Comparison of ENCODE assay signal across 13 cellular contexts in genomic region chr3:188832961-188833615, GRCh38.
DNase-seq lines count a peak whose midpoint lies in the region; ATAC-seq and TF ChIP-seq lines count a peak whose summit lies in the region.
"Had no signal": no experiment of that assay in that cellular context is flagged by ENCODE, and none has a peak within 500 bp of the region (broad histone marks: within the 10 kb centered on the region; RNA-seq: fewer than 3 reads in every experiment).

No MANE protein-coding gene starts in this region.

- H3K4me3 Mint-ChIP-seq in GM23338 (no peak overlapping the region), WTC11 (no peak overlapping the region)
- no peak overlapping the region for H3K4me3 Mint-ChIP-seq in stimulated activated naive B cell treated with anti-CD40 and anti-IgM and Interleukin-4, amounts not matched to agents 10 μg/mL and 1 μg/mL and 100 μg/mL, for 72 hours
- H3K4me3 Mint-ChIP-seq: CD4-positive, alpha-beta T cell had no signal

- no peaks in the 10 kb centered on the region for H3K79me2 ChIP-seq in GM23338 (replicated peaks; ENCODE audit: insufficient read depth)
- H3K79me2 ChIP-seq: parathyroid adenoma had no signal

- no peaks in the 10 kb centered on the region for H3K9me3 Mint-ChIP-seq in GM23338
- no peaks in the 10 kb centered on the region for H3K9me3 Mint-ChIP-seq in WTC11
- H3K9me3 Mint-ChIP-seq in stimulated activated naive B cell treated with anti-CD40 and anti-IgM and Interleukin-4, amounts not matched to agents 10 μg/mL and 1 μg/mL and 100 μg/mL, for 72 hours: no peaks in the 10 kb centered on the region
- H3K9me3 Mint-ChIP-seq: CD4-positive, alpha-beta T cell had no signal

- peaks cover 9% of the 10 kb centered on the region; the same call in 2 of the 3 replicates for H3K4me1 Mint-ChIP-seq in GM23338
- no peaks in the 10 kb centered on the region for H3K4me1 Mint-ChIP-seq in WTC11
- H3K4me1 Mint-ChIP-seq in stimulated activated naive B cell treated with anti-CD40 and anti-IgM and Interleukin-4, amounts not matched to agents 10 μg/mL and 1 μg/mL and 100 μg/mL, for 72 hours: peaks cover 2 to 4% of the 10 kb centered on the region in 2 donors

- CTCF ChIA-PET in WTC11 (lab: Charles Lee): interaction anchor here (0.8 to 3.1 kb wide), 2 partner anchors 1093 to 1094 kb away, joined by 4 to 11 read pairs; no protein-coding TSS in a partner anchor

- TF ChIP-seq CTCF in GM23338 (conservative IDR thresholded peaks at IDR 0.05; ENCODE audit: low read depth in 2 of 2): no peak
- TF ChIP-seq CTCF in WTC11 (IDR thresholded peaks at IDR 0.05): no peak
- peak; percentile 67 for TF ChIP-seq CTCF in foreskin keratinocyte (conservative IDR thresholded peaks at IDR 0.05)

- H3K4me3 ChIP-seq in GM23338: no peak overlapping the region
- H3K4me3 ChIP-seq: mucosa of descending colon had no signal

- ATAC-seq in GM23338 (peak; percentile 31; the same call in 2 of the 3 replicates), WTC11 (peak; percentile 59), foreskin keratinocyte (peak; percentile 86), left colon (no peak)
- no peak for ATAC-seq in stimulated activated naive B cell treated with anti-CD40 and anti-IgM and Interleukin-4, amounts not matched to agents 10 μg/mL and 1 μg/mL and 100 μg/mL, for 72 hours (replicated peaks)
- ATAC-seq: mucosa of descending colon had no signal

- H3K27me3 ChIP-seq in GM23338 (ENCODE audit: insufficient read depth): no peaks in the 10 kb centered on the region
- no peaks in the 10 kb centered on the region for H3K27me3 ChIP-seq in foreskin keratinocyte
- H3K27me3 ChIP-seq: brain microvascular endothelial cell had no signal

- H3K9me2 ChIP-seq in GM23338 (ENCODE audit: insufficient read depth): no peaks in the 10 kb centered on the region

- H3K36me3 Mint-ChIP-seq in GM23338 (ENCODE audit: low read depth) (no peaks in the 10 kb centered on the region), WTC11 (no peaks in the 10 kb centered on the region)
- peaks cover 3 to 5% of the 10 kb centered on the region in 2 donors for H3K36me3 Mint-ChIP-seq in stimulated activated naive B cell treated with anti-CD40 and anti-IgM and Interleukin-4, amounts not matched to agents 10 μg/mL and 1 μg/mL and 100 μg/mL, for 72 hours

- no peaks in the 10 kb centered on the region for H3K4me1 ChIP-seq in GM23338 (ENCODE audit: insufficient read depth)
- peaks cover 10% of the 10 kb centered on the region for H3K4me1 ChIP-seq in foreskin keratinocyte
- H3K4me1 ChIP-seq: parathyroid adenoma had no signal

- DNase-seq in GM23338 (ENCODE audit: low spot score) (peak; percentile 48), WTC11 (ENCODE audit: low spot score) (no peak), foreskin keratinocyte (peak; percentile 97 to 99), germinal center (ENCODE audit: low spot score) (no peak), left colon (no peak)
- no peak for DNase-seq in stimulated activated naive B cell treated with anti-CD40 and anti-IgM and Interleukin-4, amounts not matched to agents 10 μg/mL and 1 μg/mL and 100 μg/mL, for 72 hours
- DNase-seq in activated CD8-positive, alpha-beta memory T cell treated with anti-CD3 and anti-CD28 coated beads, Interleukin-2, amount 50 U/mL, for 48 hours: no peak
- DNase-seq: activated CD8-positive, alpha-beta memory T cell treated with anti-CD3 and anti-CD28 coated beads for 24 hours; brain microvascular endothelial cell; CD4-positive, alpha-beta T cell; MM.1S; mucosa of descending colon had no signal

- POLR2A ChIA-PET in WTC11 (lab: Charles Lee): interaction anchor here (0.5 kb wide), 1 partner anchor 1088 kb away, joined by 3 read pairs; the partner anchor contains the start of gene BCL6

- no peak overlapping the region for H3K27ac ChIP-seq in GM23338 (ENCODE audit: low read depth)
- H3K27ac ChIP-seq in foreskin keratinocyte: no peak overlapping the region
- H3K27ac ChIP-seq: brain microvascular endothelial cell, parathyroid adenoma had no signal

- H3F3A ChIP-seq in GM23338 (replicated peaks; ENCODE audit: low read depth): no peaks in the 10 kb centered on the region

- no peaks in the 10 kb centered on the region for H3K36me3 ChIP-seq in GM23338 (ENCODE audit: insufficient read depth)
- H3K36me3 ChIP-seq: brain microvascular endothelial cell had no signal

- no peak overlapping the region for H3K4me2 ChIP-seq in GM23338

- no peaks in the 10 kb centered on the region for H3K27me3 Mint-ChIP-seq in GM23338 (ENCODE audit: insufficient read depth, low read depth, poor library complexity)
- no peaks in the 10 kb centered on the region for H3K27me3 Mint-ChIP-seq in WTC11 (ENCODE audit: low read depth)
- no peaks in the 10 kb centered on the region for H3K27me3 Mint-ChIP-seq in stimulated activated naive B cell treated with anti-CD40 and anti-IgM and Interleukin-4, amounts not matched to agents 10 μg/mL and 1 μg/mL and 100 μg/mL, for 72 hours
- H3K27me3 Mint-ChIP-seq: CD4-positive, alpha-beta T cell had no signal

- intact Hi-C loops in left colon (cut with DNase I, micrococcal nuclease): no loop called here

- H4K20me1 ChIP-seq in GM23338 (replicated peaks; ENCODE audit: insufficient read depth): no peaks in the 10 kb centered on the region

- H3K27ac Mint-ChIP-seq in GM23338 (no peak overlapping the region), WTC11 (no peak overlapping the region; the same call in 1 of the 2 replicates)
- peak overlapping the region; percentile 20 for H3K27ac Mint-ChIP-seq in stimulated activated naive B cell treated with anti-CD40 and anti-IgM and Interleukin-4, amounts not matched to agents 10 μg/mL and 1 μg/mL and 100 μg/mL, for 72 hours
- H3K27ac Mint-ChIP-seq: CD4-positive, alpha-beta T cell had no signal

- no peak overlapping the region for H2AFZ ChIP-seq in GM23338
- H2AFZ ChIP-seq: parathyroid adenoma had no signal

TF ChIP-seq in GM23338, 12 proteins besides CTCF, POLR2A, EP300 and RAD21 (continues in another document):
- no peak for TF ChIP-seq EZH2phosphoT487 (IDR thresholded peaks at IDR 0.05; ENCODE audit: unreplicated experiment)

TF ChIP-seq in WTC11, 78 proteins besides CTCF, POLR2A, EP300 and RAD21:
- TF ChIP-seq KAT7 (CRISPR knock-in tag; IDR thresholded peaks at IDR 0.05; ENCODE audit: borderline replicate concordance) (no peak), JAZF1 (CRISPR knock-in tag; IDR thresholded peaks at IDR 0.05) (no peak), SMAD4 (CRISPR knock-in tag; IDR thresholded peaks at IDR 0.05) (no peak), E2F5 (CRISPR knock-in tag; IDR thresholded peaks at IDR 0.05) (no peak), E2F4 (CRISPR knock-in tag; IDR thresholded peaks at IDR 0.05; ENCODE audit: borderline replicate concordance, low read depth) (no peak), SOX15 (CRISPR knock-in tag; IDR thresholded peaks at IDR 0.05) (no peak), PRRX2 (CRISPR knock-in tag; IDR thresholded peaks at IDR 0.05) (no peak), NFATC4 (CRISPR knock-in tag; IDR thresholded peaks at IDR 0.05) (no peak)
- TF ChIP-seq, protein P1, sequence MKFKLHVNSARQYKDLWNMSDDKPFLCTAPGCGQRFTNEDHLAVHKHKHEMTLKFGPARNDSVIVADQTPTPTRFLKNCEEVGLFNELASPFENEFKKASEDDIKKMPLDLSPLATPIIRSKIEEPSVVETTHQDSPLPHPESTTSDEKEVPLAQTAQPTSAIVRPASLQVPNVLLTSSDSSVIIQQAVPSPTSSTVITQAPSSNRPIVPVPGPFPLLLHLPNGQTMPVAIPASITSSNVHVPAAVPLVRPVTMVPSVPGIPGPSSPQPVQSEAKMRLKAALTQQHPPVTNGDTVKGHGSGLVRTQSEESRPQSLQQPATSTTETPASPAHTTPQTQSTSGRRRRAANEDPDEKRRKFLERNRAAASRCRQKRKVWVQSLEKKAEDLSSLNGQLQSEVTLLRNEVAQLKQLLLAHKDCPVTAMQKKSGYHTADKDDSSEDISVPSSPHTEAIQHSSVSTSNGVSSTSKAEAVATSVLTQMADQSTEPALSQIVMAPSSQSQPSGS (CRISPR knock-in tag; IDR thresholded peaks at IDR 0.05; ENCODE audit: borderline replicate concordance, low read depth): no peak
- TF ChIP-seq, protein P2, sequence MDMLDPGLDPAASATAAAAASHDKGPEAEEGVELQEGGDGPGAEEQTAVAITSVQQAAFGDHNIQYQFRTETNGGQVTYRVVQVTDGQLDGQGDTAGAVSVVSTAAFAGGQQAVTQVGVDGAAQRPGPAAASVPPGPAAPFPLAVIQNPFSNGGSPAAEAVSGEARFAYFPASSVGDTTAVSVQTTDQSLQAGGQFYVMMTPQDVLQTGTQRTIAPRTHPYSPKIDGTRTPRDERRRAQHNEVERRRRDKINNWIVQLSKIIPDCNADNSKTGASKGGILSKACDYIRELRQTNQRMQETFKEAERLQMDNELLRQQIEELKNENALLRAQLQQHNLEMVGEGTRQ (CRISPR knock-in tag; IDR thresholded peaks at IDR 0.05): no peak

Comparison
In these comparisons a context has a peak if more than half of its experiments do, and no peak if none do; other contexts are left out.
1. ATAC-seq: peak in GM23338 (single experiment), WTC11 (single experiment) and foreskin keratinocyte (single experiment); none in stimulated activated naive B cell treated with anti-CD40 and anti-IgM and Interleukin-4, amounts not matched to agents 10 μg/mL and 1 μg/mL and 100 μg/mL, for 72 hours (0 of 2) and left colon (single experiment).
2. DNase-seq: peak in GM23338 (single experiment) and foreskin keratinocyte (2 of 2); none in WTC11 (single experiment), stimulated activated naive B cell treated with anti-CD40 and anti-IgM and Interleukin-4, amounts not matched to agents 10 μg/mL and 1 μg/mL and 100 μg/mL, for 72 hours (single experiment), germinal center (single experiment), left colon (0 of 2) and activated CD8-positive, alpha-beta memory T cell treated with anti-CD3 and anti-CD28 coated beads, Interleukin-2, amount 50 U/mL, for 48 hours (single experiment).